ENCODE assay signal across 28 cellular contexts in the genomic region with DNA sequence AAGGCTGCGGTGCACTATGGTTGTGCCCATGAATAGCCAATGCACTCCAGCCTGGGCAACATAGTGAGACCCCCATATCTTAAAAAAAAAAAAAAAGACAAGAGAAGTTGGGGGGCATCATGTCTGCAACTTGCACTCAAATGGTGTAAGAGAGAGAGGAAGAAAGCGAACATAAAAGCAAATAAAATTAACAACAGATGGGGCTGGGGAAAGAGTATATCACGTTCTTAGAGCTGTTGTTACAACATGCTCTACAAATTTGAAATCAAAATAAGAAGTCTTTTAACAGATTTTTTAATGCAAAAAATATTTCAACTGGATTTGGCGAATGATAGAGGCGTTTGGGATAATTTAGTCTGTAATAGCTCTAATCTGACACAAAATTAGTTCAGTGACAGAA.
DNase-seq lines count a peak whose midpoint lies in the region; ATAC-seq, FAIRE-seq and TF ChIP-seq lines count a peak whose summit lies in the region.
"Had no signal": no experiment of that assay in that cellular context is flagged by ENCODE, and none has a peak within 500 bp of the region (broad histone marks: within the 10 kb centered on the region; RNA-seq: fewer than 3 reads in every experiment).

No MANE protein-coding gene starts in this region.

- 70% methylated on average over 5 of the region's 5 CpGs for WGBS in A549 (ENCODE audit: missing lambda C conversion rate)

- H4K20me1 ChIP-seq in osteoblast (ENCODE audit: insufficient read depth, low read length), result no peaks in the 10 kb centered on the region

- no peak overlapping the region for H3K4me3 Mint-ChIP-seq in naive thymus-derived CD8-positive, alpha-beta T cell
- H3K4me3 Mint-ChIP-seq: activated CD4-positive, alpha-beta T cell treated with anti-CD3 and anti-CD28 coated beads, Interleukin-2, amount 10 ng/mL, durations not matched to agents 7 days and 5 days; activated naive CD4-positive, alpha-beta T cell treated with anti-CD3 and anti-CD28 coated beads, Interleukin-2, amount 10 ng/mL, durations not matched to agents 7 days and 5 days; immature natural killer cell had no signal

- no peak for FAIRE-seq in A549 (lab: Jason Lieb, UNC)
- FAIRE-seq: GM12892, HepG2 had no signal

- H3K9me3 Mint-ChIP-seq in naive thymus-derived CD8-positive, alpha-beta T cell, result no peaks in the 10 kb centered on the region
- H3K9me3 Mint-ChIP-seq: activated CD4-positive, alpha-beta T cell treated with anti-CD3 and anti-CD28 coated beads, Interleukin-2, amount 10 ng/mL, durations not matched to agents 7 days and 5 days; activated naive CD4-positive, alpha-beta T cell treated with anti-CD3 and anti-CD28 coated beads, Interleukin-2, amount 10 ng/mL, durations not matched to agents 7 days and 5 days; immature natural killer cell had no signal

- peaks cover 17% of the 10 kb centered on the region for H3K4me1 ChIP-seq in A549
- H3K4me1 ChIP-seq in SJSA1 (replicated peaks), result peaks cover 15% of the 10 kb centered on the region
- peaks cover 31% of the 10 kb centered on the region for H3K4me1 ChIP-seq in osteoblast (ENCODE audit: insufficient read depth, low read length)
- H3K4me1 ChIP-seq: upper lobe of right lung had no signal

- H3K36me3 Mint-ChIP-seq in naive thymus-derived CD8-positive, alpha-beta T cell, result peaks cover 0 to 8% (median 7%) of the 10 kb centered on the region in 3 donors
- H3K36me3 Mint-ChIP-seq: activated naive CD4-positive, alpha-beta T cell treated with anti-CD3 and anti-CD28 coated beads, Interleukin-2, amount 10 ng/mL, durations not matched to agents 7 days and 5 days had no signal

- peak overlapping the region; percentile 45 for H3K4me2 ChIP-seq in A549
- H3K4me2 ChIP-seq in osteoblast (ENCODE audit: insufficient read depth, low read length), result peak overlapping the region; percentile 25
- H3K4me2 ChIP-seq: hepatocyte had no signal

- no peak for TF ChIP-seq POLR2A in A549 (IDR thresholded peaks at IDR 0.05; ENCODE audit: low read length)

- no peak for TF ChIP-seq RAD21 in A549 (conservative IDR thresholded peaks at IDR 0.05 in 1 of 2, IDR thresholded peaks at IDR 0.05 in 1 of 2)

- no peak for ATAC-seq in A549
- ATAC-seq in naive thymus-derived CD8-positive, alpha-beta T cell, result no peak
- no peak for ATAC-seq in HG03469 (IDR thresholded peaks at IDR 0.05; ENCODE audit: unreplicated experiment)
- ATAC-seq: HepG2, left lobe of liver, upper lobe of right lung had no signal

- H2AFZ ChIP-seq in osteoblast (ENCODE audit: low read length), result no peak overlapping the region
- H2AFZ ChIP-seq: hepatocyte had no signal

- H3K36me3 ChIP-seq in SJSA1 (0 out of 2 replicates have a peak, but pooled peaks cover 3% of the 10 kb centered on the region), osteoblast (ENCODE audit: insufficient read depth, low read length) (no peaks in the 10 kb centered on the region)
- H3K36me3 ChIP-seq: upper lobe of right lung, WERI-Rb-1 had no signal

- H3K79me2 ChIP-seq in osteoblast (ENCODE audit: insufficient read depth, low read length), result no peaks in the 10 kb centered on the region
- H3K79me2 ChIP-seq: hepatocyte had no signal

- peaks cover 0 to 1% (median 0%) of the 10 kb centered on the region in 5 donors for H3K27me3 Mint-ChIP-seq in naive thymus-derived CD8-positive, alpha-beta T cell
- H3K27me3 Mint-ChIP-seq: activated CD4-positive, alpha-beta T cell treated with anti-CD3 and anti-CD28 coated beads, Interleukin-2, amount 10 ng/mL, durations not matched to agents 7 days and 5 days had no signal

- TF ChIP-seq CTCF in A549 (IDR thresholded peaks at IDR 0.05) (no peak), osteoblast (IDR thresholded peaks at IDR 0.05; ENCODE audit: extremely low read depth, low read depth, low read length) (no peak)

- H3K27ac Mint-ChIP-seq in naive thymus-derived CD8-positive, alpha-beta T cell, result peak overlapping the region in 2 of 10 donors; percentile 32 to 65
- H3K27ac Mint-ChIP-seq: activated CD4-positive, alpha-beta T cell treated with anti-CD3 and anti-CD28 coated beads, Interleukin-2, amount 10 ng/mL, durations not matched to agents 7 days and 5 days; activated naive CD4-positive, alpha-beta T cell treated with anti-CD3 and anti-CD28 coated beads, Interleukin-2, amount 10 ng/mL, durations not matched to agents 7 days and 5 days; immature natural killer cell had no signal

- no peaks in the 10 kb centered on the region for H3K4me1 Mint-ChIP-seq in naive thymus-derived CD8-positive, alpha-beta T cell
- H3K4me1 Mint-ChIP-seq: activated CD4-positive, alpha-beta T cell treated with anti-CD3 and anti-CD28 coated beads, Interleukin-2, amount 10 ng/mL, durations not matched to agents 7 days and 5 days; activated naive CD4-positive, alpha-beta T cell treated with anti-CD3 and anti-CD28 coated beads, Interleukin-2, amount 10 ng/mL, durations not matched to agents 7 days and 5 days; immature natural killer cell had no signal

- CTCF ChIA-PET in A549 (lab: Yijun Ruan, JAX), result interaction anchor here (1.1 to 2.0 kb wide), 2 partner anchors 184 to 279 kb away, joined by 3 to 5 read pairs; no protein-coding TSS in a partner anchor

- no peak for DNase-seq in A549 (ENCODE audit: low read depth in 1 of 2, low spot score in 1 of 2)
- DNase-seq in SJSA1 (ENCODE audit: low read depth in 1 of 2, low spot score in 2 of 2), result no peak
- DNase-seq in fibroblast of gingiva (ENCODE audit: low read depth), result peak; percentile 76
- no peak for DNase-seq in osteoblast (ENCODE audit: insufficient read length, low spot score, missing footprints)
- no peak for DNase-seq in OCI-M2 (lab: John Stamatoyannopoulos, UW; ENCODE audit: unreplicated experiment)
- DNase-seq in NCI-H82 treated with DMSO at 0.1 percent for 48 hours (lab: John Stamatoyannopoulos, UW; ENCODE audit: unreplicated experiment), result no peak
- no peak for DNase-seq in naive thymus-derived CD8-positive, alpha-beta T cell
- DNase-seq: activated CD4-positive, alpha-beta T cell treated with anti-CD3 and anti-CD28 coated beads, Interleukin-2, amount 10 ng/mL, durations not matched to agents 7 days and 5 days; activated naive CD4-positive, alpha-beta T cell treated with anti-CD3 and anti-CD28 coated beads, Interleukin-2, amount 10 ng/mL, durations not matched to agents 7 days and 5 days; amygdala; foreskin melanocyte; H7; immature natural killer cell; NCI-H1092; NCI-H1930; NCI-H748 treated with DMSO at 0.1 percent for 48 hours; psoas muscle; stimulated activated CD4-positive, alpha-beta T cell treated with anti-CD3 and anti-CD28 coated beads, Interleukin-2, amount 100 ng/mL, for 24 hours; T-helper 9 cell; upper lobe of right lung; WERI-Rb-1 had no signal

- H3K27me3 ChIP-seq in SJSA1 (replicated peaks) (no peaks in the 10 kb centered on the region), osteoblast (ENCODE audit: insufficient read depth, low read length) (no peaks in the 10 kb centered on the region)
- H3K27me3 ChIP-seq: BLaER1 treated with 17β-estradiol and CSF1 and Interleukin-3, amounts not matched to agents 10 nM and 100 nM; hepatocyte; upper lobe of right lung had no signal

- H3K27ac ChIP-seq in A549 (peak overlapping the region in 1 of 2 experiments; percentile 41; a peak in 1 of 6 replicates), SJSA1 (peak overlapping the region; percentile 40), osteoblast (ENCODE audit: low read depth, low read length) (peak overlapping the region; percentile 60)
- H3K27ac ChIP-seq: BLaER1 treated with 17β-estradiol and CSF1 and Interleukin-3, amounts not matched to agents 10 nM and 100 nM; hepatocyte; psoas muscle; skin epidermis; upper lobe of right lung; WERI-Rb-1 had no signal

- no peak overlapping the region for H3K4me3 ChIP-seq in A549
- no peak overlapping the region for H3K4me3 ChIP-seq in SJSA1
- no peak overlapping the region for H3K4me3 ChIP-seq in osteoblast (ENCODE audit: insufficient read depth, low read length)
- H3K4me3 ChIP-seq: BLaER1 treated with 17β-estradiol and CSF1 and Interleukin-3, amounts not matched to agents 10 nM and 100 nM; hepatocyte; psoas muscle; skin epidermis; upper lobe of right lung had no signal

- no peaks in the 10 kb centered on the region for H3K9me3 ChIP-seq in A549
- H3K9me3 ChIP-seq in SJSA1 (replicated peaks), result no peaks in the 10 kb centered on the region
- no peaks in the 10 kb centered on the region for H3K9me3 ChIP-seq in osteoblast (ENCODE audit: low read depth, low read length)
- H3K9me3 ChIP-seq: BLaER1 treated with 17β-estradiol and CSF1 and Interleukin-3, amounts not matched to agents 10 nM and 100 nM; psoas muscle; upper lobe of right lung had no signal

- TF ChIP-seq EP300 in A549 (IDR thresholded peaks at IDR 0.05), result no peak

- POLR2A ChIA-PET in A549 (lab: Yijun Ruan, JAX), result no interaction called here
- POLR2A ChIA-PET in naive thymus-derived CD8-positive, alpha-beta T cell (lab: Charles Lee), result no interaction called here

TF ChIP-seq in A549, 52 proteins besides CTCF, POLR2A, EP300 and RAD21:
- TF ChIP-seq, protein P1, sequence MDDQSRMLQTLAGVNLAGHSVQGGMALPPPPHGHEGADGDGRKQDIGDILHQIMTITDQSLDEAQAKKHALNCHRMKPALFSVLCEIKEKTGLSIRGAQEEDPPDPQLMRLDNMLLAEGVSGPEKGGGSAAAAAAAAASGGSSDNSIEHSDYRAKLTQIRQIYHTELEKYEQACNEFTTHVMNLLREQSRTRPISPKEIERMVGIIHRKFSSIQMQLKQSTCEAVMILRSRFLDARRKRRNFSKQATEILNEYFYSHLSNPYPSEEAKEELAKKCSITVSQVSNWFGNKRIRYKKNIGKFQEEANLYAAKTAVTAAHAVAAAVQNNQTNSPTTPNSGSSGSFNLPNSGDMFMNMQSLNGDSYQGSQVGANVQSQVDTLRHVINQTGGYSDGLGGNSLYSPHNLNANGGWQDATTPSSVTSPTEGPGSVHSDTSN (IDR thresholded peaks at IDR 0.05), result no peak
- no peak for TF ChIP-seq ESRRA (IDR thresholded peaks at IDR 0.05; ENCODE audit: borderline replicate concordance, low read length)
- TF ChIP-seq TP53 (CRISPR knock-in tag; IDR thresholded peaks at IDR 0.05), result no peak
- no peak for TF ChIP-seq MYC (IDR thresholded peaks at IDR 0.05; ENCODE audit: borderline replicate concordance, low read length)
- no peak for TF ChIP-seq KDM1A (IDR thresholded peaks at IDR 0.05; ENCODE audit: low read depth)
- no peak for TF ChIP-seq ZNF302 (CRISPR knock-in tag; IDR thresholded peaks at IDR 0.05)
- no peak for TF ChIP-seq POLR2AphosphoS2 (conservative IDR thresholded peaks at IDR 0.05; ENCODE audit: low read length)
- TF ChIP-seq EHF (CRISPR knock-in tag; IDR thresholded peaks at IDR 0.05), result no peak
- no peak for TF ChIP-seq BHLHE40 (IDR thresholded peaks at IDR 0.05; ENCODE audit: low read depth, low read length)
- no peak for TF ChIP-seq RARB (CRISPR knock-in tag; IDR thresholded peaks at IDR 0.05)
- TF ChIP-seq FOXS1 (CRISPR knock-in tag; IDR thresholded peaks at IDR 0.05), result no peak
- no peak for TF ChIP-seq ZC3H11A (IDR thresholded peaks at IDR 0.05)
- TF ChIP-seq TFCP2L1 (CRISPR knock-in tag; IDR thresholded peaks at IDR 0.05), result no peak
- no peak for TF ChIP-seq SMC3 (IDR thresholded peaks at IDR 0.05)
- TF ChIP-seq CBX2 (IDR thresholded peaks at IDR 0.05; ENCODE audit: borderline replicate concordance, low read depth), result no peak
- TF ChIP-seq GATA3 (IDR thresholded peaks at IDR 0.05; ENCODE audit: borderline replicate concordance), result no peak
- no peak for TF ChIP-seq SREBF2 (IDR thresholded peaks at IDR 0.05)
